In the genomic region with DNA sequence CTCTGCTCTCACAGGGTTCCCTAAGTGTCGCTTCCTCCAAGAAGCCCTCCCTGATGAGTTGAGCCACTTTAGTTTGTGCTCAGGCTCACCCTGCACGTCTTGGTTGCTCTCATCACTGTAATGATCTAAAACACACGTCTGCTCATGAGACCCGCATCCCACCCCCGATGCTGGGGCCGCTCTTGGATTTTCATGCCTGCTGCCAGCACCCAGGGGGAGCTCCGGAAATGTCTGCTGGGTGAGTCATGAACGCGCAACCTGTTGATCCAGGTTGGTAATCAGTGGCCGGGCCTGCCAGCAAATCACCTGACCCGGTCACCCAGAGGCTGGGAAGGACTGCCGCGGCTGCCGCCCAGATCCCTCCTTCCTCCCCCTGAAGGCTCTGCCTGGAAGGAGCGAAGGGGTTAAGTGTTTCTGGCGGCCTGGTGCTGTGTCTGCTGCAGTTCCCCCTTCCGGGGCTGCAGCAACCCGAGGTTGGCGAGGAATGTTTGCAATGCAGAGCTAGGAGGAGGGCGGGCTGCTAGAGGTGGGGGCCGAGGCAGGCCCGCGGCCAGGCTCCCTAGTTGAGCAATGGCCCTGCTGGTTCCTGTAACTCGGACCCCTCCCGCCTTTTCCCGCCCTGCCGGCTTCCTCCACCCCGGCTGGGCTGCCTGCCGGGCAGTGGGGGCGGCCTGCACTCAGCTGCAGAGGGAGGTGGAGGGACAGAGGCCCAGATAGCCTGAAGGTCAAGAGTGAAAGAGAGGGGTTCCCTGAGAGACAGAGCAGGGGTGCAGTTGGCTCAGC, we compare ENCODE assay signal across 8 cellular contexts.
DNase-seq lines count a peak whose midpoint lies in the region; ATAC-seq and TF ChIP-seq lines count a peak whose summit lies in the region.

No MANE protein-coding gene starts in this region.

- H3K27ac Mint-ChIP-seq in activated CD4-positive, alpha-beta memory T cell treated with anti-CD3 and anti-CD28 coated beads for 36 hours: no peak overlapping the region
- no peak overlapping the region for H3K27ac Mint-ChIP-seq in activated CD4-positive, alpha-beta memory T cell treated with anti-CD3 and anti-CD28 coated beads, Interleukin-2, amount 10 ng/mL, durations not matched to agents 7 days and 5 days

- intact Hi-C loops in activated CD4-positive, alpha-beta memory T cell treated with anti-CD3 and anti-CD28 coated beads for 36 hours (cut with micrococcal nuclease): loop anchor here (10.0 kb wide), 1 partner anchor 159 kb away; a partner anchor contains a TSS
- intact Hi-C loops in ascending aorta (cut with DNase I): loop anchor here (2.0 to 5.0 kb wide), 5 partner anchors 13 to 278 kb away; a partner anchor contains a TSS
- intact Hi-C loops in left ventricle myocardium superior (cut with micrococcal nuclease): no loop called here

- peaks cover 8% of the 10 kb centered on the region for H3K9me3 Mint-ChIP-seq in activated CD4-positive, alpha-beta memory T cell treated with anti-CD3 and anti-CD28 coated beads for 36 hours
- peaks cover 12% of the 10 kb centered on the region for H3K9me3 Mint-ChIP-seq in activated CD4-positive, alpha-beta memory T cell treated with anti-CD3 and anti-CD28 coated beads, Interleukin-2, amount 10 ng/mL, durations not matched to agents 7 days and 5 days

- no peaks in the 10 kb centered on the region for H3K27me3 Mint-ChIP-seq in activated CD4-positive, alpha-beta memory T cell treated with anti-CD3 and anti-CD28 coated beads for 36 hours
- peaks cover 27% of the 10 kb centered on the region for H3K27me3 Mint-ChIP-seq in activated CD4-positive, alpha-beta memory T cell treated with anti-CD3 and anti-CD28 coated beads, Interleukin-2, amount 10 ng/mL, durations not matched to agents 7 days and 5 days

- H3K79me2 ChIP-seq in parathyroid adenoma: no peaks in the 10 kb centered on the region

- no peaks in the 10 kb centered on the region for H3K36me3 Mint-ChIP-seq in activated CD4-positive, alpha-beta memory T cell treated with anti-CD3 and anti-CD28 coated beads for 36 hours
- H3K36me3 Mint-ChIP-seq in activated CD4-positive, alpha-beta memory T cell treated with anti-CD3 and anti-CD28 coated beads, Interleukin-2, amount 10 ng/mL, durations not matched to agents 7 days and 5 days (ENCODE audit: low read depth): no peaks in the 10 kb centered on the region

- peaks cover 29% of the 10 kb centered on the region for H3K4me1 ChIP-seq in NT2/D1 (ENCODE audit: insufficient read depth, insufficient read length)
- peaks cover 33 to 52% of the 10 kb centered on the region in 2 donors for H3K4me1 ChIP-seq in ascending aorta
- H3K4me1 ChIP-seq in parathyroid adenoma: peaks cover 8% of the 10 kb centered on the region

- POLR2A ChIA-PET in activated CD4-positive, alpha-beta memory T cell treated with anti-CD3 and anti-CD28 coated beads for 36 hours (lab: Charles Lee): no interaction called here
- POLR2A ChIA-PET in activated CD4-positive, alpha-beta memory T cell treated with anti-CD3 and anti-CD28 coated beads, Interleukin-2, amount 10 ng/mL, durations not matched to agents 7 days and 5 days (lab: Charles Lee): no interaction called here

- peak; percentile 36 for DNase-seq in activated CD4-positive, alpha-beta memory T cell treated with anti-CD3 and anti-CD28 coated beads for 36 hours
- no peak for DNase-seq in activated CD4-positive, alpha-beta memory T cell treated with anti-CD3 and anti-CD28 coated beads, Interleukin-2, amount 10 ng/mL, durations not matched to agents 7 days and 5 days
- DNase-seq in NT2/D1 (ENCODE audit: low read depth, low spot score) (peak; percentile 93), ascending aorta (ENCODE audit: low spot score in 2 of 2) (peak; percentile 74 to 96), left ventricle myocardium superior (peak; percentile 94)

- H3K27me3 ChIP-seq in NT2/D1 (ENCODE audit: insufficient read depth, insufficient read length) (no peaks in the 10 kb centered on the region), ascending aorta (no peaks in the 10 kb centered on the region), parathyroid adenoma (ENCODE audit: control insufficient read depth, insufficient read depth, low read length) (no peaks in the 10 kb centered on the region)

- no peak overlapping the region for H3K4me3 Mint-ChIP-seq in activated CD4-positive, alpha-beta memory T cell treated with anti-CD3 and anti-CD28 coated beads for 36 hours
- no peak overlapping the region for H3K4me3 Mint-ChIP-seq in activated CD4-positive, alpha-beta memory T cell treated with anti-CD3 and anti-CD28 coated beads, Interleukin-2, amount 10 ng/mL, durations not matched to agents 7 days and 5 days

- H3K4me1 Mint-ChIP-seq in activated CD4-positive, alpha-beta memory T cell treated with anti-CD3 and anti-CD28 coated beads for 36 hours (ENCODE audit: low read depth): peaks cover 9% of the 10 kb centered on the region
- peaks cover 5% of the 10 kb centered on the region for H3K4me1 Mint-ChIP-seq in activated CD4-positive, alpha-beta memory T cell treated with anti-CD3 and anti-CD28 coated beads, Interleukin-2, amount 10 ng/mL, durations not matched to agents 7 days and 5 days

- H3K9ac ChIP-seq in NT2/D1 (ENCODE audit: insufficient read length, low read depth) (peak overlapping the region; percentile 94), parathyroid adenoma (no peak overlapping the region)

- H3K4me2 ChIP-seq in parathyroid adenoma (ENCODE audit: low read length): peak overlapping the region; percentile 63

- H3K36me3 ChIP-seq in NT2/D1 (ENCODE audit: insufficient read depth, insufficient read length, low read length) (no peaks in the 10 kb centered on the region), ascending aorta (no peaks in the 10 kb centered on the region), parathyroid adenoma (ENCODE audit: control insufficient read depth, insufficient read depth, low read length) (no peaks in the 10 kb centered on the region)

- H3K4me3 ChIP-seq in NT2/D1 (ENCODE audit: insufficient read length, low read depth): peak overlapping the region; percentile 31
- H3K4me3 ChIP-seq in ascending aorta: peak overlapping the region; percentile 9 to 19
- H3K4me3 ChIP-seq in parathyroid adenoma (ENCODE audit: low read depth, low read length): peak overlapping the region; percentile 6

- CTCF ChIA-PET in activated CD4-positive, alpha-beta memory T cell treated with anti-CD3 and anti-CD28 coated beads for 36 hours (lab: Charles Lee): interaction anchor here (1.2 kb wide), 1 partner anchor 191 kb away, joined by 3 read pairs; no protein-coding TSS in a partner anchor
- CTCF ChIA-PET in activated CD4-positive, alpha-beta memory T cell treated with anti-CD3 and anti-CD28 coated beads, Interleukin-2, amount 10 ng/mL, durations not matched to agents 7 days and 5 days (lab: Charles Lee): interaction anchor here (1.0 kb wide), 1 partner anchor 161 kb away, joined by 3 read pairs; no protein-coding TSS in a partner anchor

- peak overlapping the region; percentile 84 to 96 for H3K27ac ChIP-seq in ascending aorta
- H3K27ac ChIP-seq in parathyroid adenoma: peak overlapping the region; percentile 62

- peaks cover 13% of the 10 kb centered on the region; the same call in 1 of the 2 replicates for H3K9me3 ChIP-seq in NT2/D1 (ENCODE audit: insufficient read depth, low read length)
- peaks cover 0 to 8% of the 10 kb centered on the region in 2 donors for H3K9me3 ChIP-seq in ascending aorta
- no peaks in the 10 kb centered on the region for H3K9me3 ChIP-seq in parathyroid adenoma (ENCODE audit: control insufficient read depth, low read length)

- ATAC-seq in left ventricle myocardium superior: peak; percentile 91
- ATAC-seq in HG03039 (IDR thresholded peaks at IDR 0.05; ENCODE audit: unreplicated experiment): no peak
- ATAC-seq in HG03442 (IDR thresholded peaks at IDR 0.05; ENCODE audit: unreplicated experiment): no peak

- peak overlapping the region; percentile 65 for H2AFZ ChIP-seq in parathyroid adenoma

- TF ChIP-seq CTCF in ascending aorta (IDR thresholded peaks at IDR 0.05): no peak
- TF ChIP-seq CTCF in parathyroid adenoma (IDR thresholded peaks at IDR 0.05): no peak
